ENCODE assay signal across 27 cellular contexts in genomic region chr17:54270499-54270898, GRCh38.
"Had no signal": no experiment of that assay in that cellular context is flagged by ENCODE, and none has a peak within 500 bp of the region (broad histone marks: within the 10 kb centered on the region; RNA-seq: fewer than 3 reads in every experiment).

No MANE protein-coding gene starts in this region.

- H3K36me3 Mint-ChIP-seq: activated CD8-positive, alpha-beta memory T cell treated with anti-CD3 and anti-CD28 coated beads, Interleukin-2, amount 10 ng/mL, durations not matched to agents 7 days and 5 days; activated naive CD8-positive, alpha-beta T cell; brain had no signal

- H3K27ac ChIP-seq: KMS-11 had no signal

- ATAC-seq: activated CD8-positive, alpha-beta memory T cell treated with anti-CD3 and anti-CD28 coated beads, Interleukin-2, amount 10 ng/mL, durations not matched to agents 7 days and 5 days; Panc1; T-helper 17 cell; WTC11 had no signal

- H3K9me3 ChIP-seq: MG63 had no signal

- H3K27me3 ChIP-seq: MG63 had no signal

- H3K27me3 Mint-ChIP-seq: activated CD4-positive, alpha-beta T cell treated with anti-CD3 and anti-CD28 coated beads, Interleukin-2, amount 10 ng/mL, durations not matched to agents 24 days and 14 days; activated CD8-positive, alpha-beta memory T cell treated with anti-CD3 and anti-CD28 coated beads, Interleukin-2, amount 10 ng/mL, durations not matched to agents 7 days and 5 days; activated naive CD8-positive, alpha-beta T cell; activated T-cell treated with anti-CD3 and anti-CD28 coated beads, Interleukin-2, amount 50 U/mL, for 24 hours; T-helper 17 cell had no signal

- H3K4me3 ChIP-seq: MG63 had no signal

- H3K4me1 Mint-ChIP-seq: activated CD4-positive, alpha-beta T cell treated with anti-CD3 and anti-CD28 coated beads, Interleukin-2, amount 10 ng/mL, durations not matched to agents 24 days and 14 days; activated CD8-positive, alpha-beta memory T cell treated with anti-CD3 and anti-CD28 coated beads, Interleukin-2, amount 10 ng/mL, durations not matched to agents 7 days and 5 days; brain; T-helper 17 cell had no signal

- H3K27ac Mint-ChIP-seq: activated CD4-positive, alpha-beta T cell treated with anti-CD3 and anti-CD28 coated beads, Interleukin-2, amount 10 ng/mL, durations not matched to agents 24 days and 14 days; activated CD8-positive, alpha-beta memory T cell treated with anti-CD3 and anti-CD28 coated beads, Interleukin-2, amount 10 ng/mL, durations not matched to agents 7 days and 5 days; activated naive CD4-positive, alpha-beta T cell treated with anti-CD3 and anti-CD28 coated beads for 36 hours; activated naive CD8-positive, alpha-beta T cell; activated T-cell treated with anti-CD3 and anti-CD28 coated beads, Interleukin-2, amount 50 U/mL, for 24 hours; activated T-helper 1 cell treated with anti-CD3 and anti-CD28 coated beads, Interleukin-12 subunit alpha, Interleukin-12 subunit beta, Interleukin-2, Interleukin-4 antibody, amounts not matched to agents 30 ng/mL and 10 ng/mL and 1 ng/mL, durations not matched to agents 14 hours and 24 hours and 36 hours; brain; T-helper 17 cell; WTC11 had no signal

- H3K4me3 Mint-ChIP-seq: activated CD4-positive, alpha-beta T cell treated with anti-CD3 and anti-CD28 coated beads, Interleukin-2, amount 10 ng/mL, durations not matched to agents 24 days and 14 days; activated CD8-positive, alpha-beta memory T cell treated with anti-CD3 and anti-CD28 coated beads, Interleukin-2, amount 10 ng/mL, durations not matched to agents 7 days and 5 days; activated naive CD4-positive, alpha-beta T cell treated with anti-CD3 and anti-CD28 coated beads for 36 hours; activated naive CD8-positive, alpha-beta T cell; activated T-cell treated with anti-CD3 and anti-CD28 coated beads, Interleukin-2, amount 50 U/mL, for 24 hours; activated T-helper 1 cell treated with anti-CD3 and anti-CD28 coated beads, Interleukin-12 subunit alpha, Interleukin-12 subunit beta, Interleukin-2, Interleukin-4 antibody, amounts not matched to agents 30 ng/mL and 10 ng/mL and 1 ng/mL, durations not matched to agents 14 hours and 24 hours and 36 hours; brain; T-helper 17 cell; WTC11 had no signal

- H3K36me3 ChIP-seq: MG63 had no signal

- DNase-seq: activated CD4-positive, alpha-beta T cell treated with anti-CD3 and anti-CD28 coated beads for 1 hour; activated CD4-positive, alpha-beta T cell treated with anti-CD3 and anti-CD28 coated beads, Interleukin-2, amount 10 ng/mL, durations not matched to agents 24 days and 14 days; activated CD4-positive, alpha-beta T cell treated with anti-CD3 and anti-CD28 coated beads, Interleukin-2, amount 50 U/mL, for 48 hours; activated CD8-positive, alpha-beta memory T cell treated with anti-CD3 and anti-CD28 coated beads, Interleukin-2, amount 10 ng/mL, durations not matched to agents 7 days and 5 days; activated effector memory CD4-positive, alpha-beta T cell treated with anti-CD3 and anti-CD28 coated beads, Interleukin-2, amount 50 U/mL, for 16 hours; activated naive CD4-positive, alpha-beta T cell treated with anti-CD3 and anti-CD28 coated beads for 36 hours; activated T-cell treated with anti-CD3 and anti-CD28 coated beads, Interleukin-2, amount 50 U/mL, for 24 hours; amygdala; MG63; MV-4-11; NCI-H1092 treated with DMSO at 0.1 percent for 48 hours; NCI-H1417 treated with DMSO at 0.1 percent for 48 hours; NCI-H1694 treated with DMSO at 0.1 percent for 48 hours; NCI-H2029 treated with DMSO at 0.1 percent for 48 hours; NCI-H510A treated with DMSO at 0.1 percent for 48 hours; NCI-H69; NK-92 treated with Interleukin-12 subunit alpha and Interleukin-12 subunit beta, amount 100 ng/mL, for 24 hours; OCI-M1; SHP77 treated with DMSO at 0.1 percent for 48 hours; T-helper 17 cell; T-helper 9 cell had no signal
